ENCODE assay signal across 8 cellular contexts in genomic region chr20:47786763-47787107, GRCh38. TPM values are rescaled to one million over a fixed set of nuclear protein-coding genes. Genes with fewer than 3 reads are reported as not detected.
DNase-seq lines count a peak whose midpoint lies in the region; ATAC-seq and TF ChIP-seq lines count a peak whose summit lies in the region.

No MANE protein-coding gene starts in this region.

- H3K4me1 Mint-ChIP-seq in immature natural killer cell, result peaks cover 0 to 5% of the 10 kb centered on the region in 2 donors

- H3F3A ChIP-seq in PC-3 (ENCODE audit: low read length, unreplicated experiment), result peaks cover 14% of the 10 kb centered on the region

- peaks cover 49% of the 10 kb centered on the region for H3K79me2 ChIP-seq in PC-3 (ENCODE audit: low read length)

- no peaks in the 10 kb centered on the region for H3K9me3 Mint-ChIP-seq in immature natural killer cell

- CTCF ChIA-PET in PC-3 (lab: Charles Lee), result interaction anchor here (0.6 to 1.8 kb wide), 7 partner anchors 57 to 834 kb away, joined by 3 to 11 read pairs (median 3); no protein-coding TSS in a partner anchor

- peak overlapping the region; percentile 87 for H3K4me2 ChIP-seq in BLaER1
- peak overlapping the region; percentile 93 for H3K4me2 ChIP-seq in PC-3 (ENCODE audit: low read length)

- H3K9me3 ChIP-seq in BLaER1 (no peaks in the 10 kb centered on the region), PC-3 (ENCODE audit: low read length) (no peaks in the 10 kb centered on the region), neutrophil (no peaks in the 10 kb centered on the region)

- POLR2A ChIA-PET in PC-3 (lab: Charles Lee; ENCODE audit: unreplicated experiment), result interaction anchor here (0.6 to 1.8 kb wide), 4 partner anchors 23 to 572 kb away, joined by 3 to 15 read pairs (median 4); no protein-coding TSS in a partner anchor

- H3K36me3 ChIP-seq in BLaER1 (no peaks in the 10 kb centered on the region), PC-3 (ENCODE audit: low read depth, low read length) (peaks cover 10% of the 10 kb centered on the region), neutrophil (peaks cover 4% of the 10 kb centered on the region)

- H4K20me1 ChIP-seq in BLaER1, result peaks cover 41% of the 10 kb centered on the region
- H4K20me1 ChIP-seq in PC-3 (ENCODE audit: low read length), result peaks cover 28% of the 10 kb centered on the region

- no peak; the same call in 1 of the 2 replicates for TF ChIP-seq CTCF in PC-3 (conservative IDR thresholded peaks at IDR 0.05; ENCODE audit: low read depth, low read length)
- no peak for TF ChIP-seq CTCF in epithelial cell of proximal tubule (conservative IDR thresholded peaks at IDR 0.05; ENCODE audit: low read depth, low read length)
- TF ChIP-seq CTCF in neutrophil (IDR thresholded peaks at IDR 0.05), result no peak

- peaks cover 19% of the 10 kb centered on the region for H3K4me1 ChIP-seq in BLaER1
- H3K4me1 ChIP-seq in PC-3 (ENCODE audit: insufficient read depth, low read length), result peaks cover 72% of the 10 kb centered on the region
- H3K4me1 ChIP-seq in neutrophil (ENCODE audit: control insufficient read depth in 1 of 2, insufficient read depth in 1 of 2, low read depth in 1 of 2, low read length in 1 of 2), result peaks cover 26 to 42% of the 10 kb centered on the region in 2 experiments

- H2AFZ ChIP-seq in PC-3 (ENCODE audit: low read length), result peak overlapping the region; percentile 52

- BruUV-seq in PC-3 (replicated peaks; lab: Mats Ljungman, UMichigan), result no TSS peak

- H3K27ac ChIP-seq in BLaER1 (no peak overlapping the region), PC-3 (ENCODE audit: low read length) (peak overlapping the region; percentile 87), neutrophil (peak overlapping the region; percentile 94)

- H3K9ac ChIP-seq in BLaER1, result no peak overlapping the region
- peak overlapping the region; percentile 96 for H3K9ac ChIP-seq in PC-3 (ENCODE audit: low read length)

- intact Hi-C loops in PC-3 (cut with micrococcal nuclease), result loop anchor here (1.0 to 10.0 kb wide), 5 partner anchors 141 to 834 kb away; no protein-coding TSS in a partner anchor

- no peaks in the 10 kb centered on the region for H3K9me2 ChIP-seq in PC-3 (replicated peaks; ENCODE audit: low read length)

- H3K27me3 ChIP-seq in BLaER1 (peaks cover 79% of the 10 kb centered on the region), PC-3 (ENCODE audit: low read length) (no peaks in the 10 kb centered on the region), neutrophil (peaks cover 82% of the 10 kb centered on the region)

- no peaks in the 10 kb centered on the region for H3K36me3 Mint-ChIP-seq in immature natural killer cell

- peak overlapping the region in 2 of 5 donors; percentile 27 to 50 for H3K4me3 Mint-ChIP-seq in immature natural killer cell

- H3K27me3 Mint-ChIP-seq in immature natural killer cell (ENCODE audit: low read depth in 3 of 3), result peaks cover 15 to 20% (median 18%) of the 10 kb centered on the region in 3 donors

- no peak overlapping the region for H3K27ac Mint-ChIP-seq in immature natural killer cell

- H3K4me3 ChIP-seq in BLaER1, result no peak overlapping the region
- H3K4me3 ChIP-seq in PC-3 (ENCODE audit: low read length), result peak overlapping the region; percentile 83
- peak overlapping the region; percentile 73 for H3K4me3 ChIP-seq in epithelial cell of proximal tubule (ENCODE audit: low read depth, low read length)
- H3K4me3 ChIP-seq in neutrophil (ENCODE audit: low read depth in 1 of 2, low read length in 1 of 2), result peak overlapping the region; percentile 80 to 87

- peak; percentile 2 for ATAC-seq in PC-3
- no peak for ATAC-seq in HG03520 (IDR thresholded peaks at IDR 0.05; ENCODE audit: unreplicated experiment)
- no peak for ATAC-seq in HG02981 (IDR thresholded peaks at IDR 0.05; ENCODE audit: unreplicated experiment)
- no peak for ATAC-seq in GM18909 (IDR thresholded peaks at IDR 0.05; ENCODE audit: poor library complexity, unreplicated experiment)

- DNase-seq in PC-3 (no peak), epithelial cell of proximal tubule (ENCODE audit: low read depth) (peak; percentile 46), immature natural killer cell (no peak)

RNA-seq across cellular contexts. Expression of gene SULF2, which starts 1.5 kb away (rescaled TPM):
- total RNA-seq in PC-3 (2014; rRNA removed) (340 and 372 TPM in 2 replicates), epithelial cell of proximal tubule (11.2 and 20.4 TPM in 2 replicates)
- 1 to 10 TPM; 1.3 to 3.7 (median 3.0) TPM for polyA plus RNA-seq in immature natural killer cell

Comparison
In these comparisons a context has a peak if more than half of its experiments do, and no peak if none do; other contexts are left out.
1. RNA of gene SULF2, which starts 1.5 kb away (total RNA-seq): 340 to 372 TPM in PC-3; 11.2 to 20.4 TPM in epithelial cell of proximal tubule; every median in the first group is over 10 times any median in the second.